ENCODE assay signal across 25 cellular contexts in the genomic region with DNA sequence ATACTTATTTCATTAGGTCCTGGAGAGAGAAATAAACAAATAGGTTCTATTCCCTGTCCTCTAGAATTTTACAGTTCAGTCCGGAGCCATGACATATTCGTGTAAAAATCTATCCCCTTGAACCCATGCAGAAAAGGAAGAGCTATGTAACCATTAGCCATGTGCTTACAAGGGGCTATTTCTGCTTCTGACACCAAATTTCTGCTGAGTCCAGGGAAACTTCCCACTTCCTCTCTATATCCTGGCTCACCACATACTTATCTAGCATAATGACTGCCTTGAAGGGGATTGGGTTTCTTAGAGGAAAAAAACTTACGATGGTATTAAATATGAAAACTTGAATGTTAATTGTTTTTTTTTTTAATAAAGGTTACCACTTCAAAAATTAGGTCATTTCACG. TPM values are rescaled to one million over a fixed set of nuclear protein-coding genes. Genes with fewer than 3 reads are reported as not detected.
DNase-seq lines count a peak whose midpoint lies in the region; ATAC-seq, FAIRE-seq and TF ChIP-seq lines count a peak whose summit lies in the region.
"Had no signal": no experiment of that assay in that cellular context is flagged by ENCODE, and none has a peak within 500 bp of the region (broad histone marks: within the 10 kb centered on the region; RNA-seq: fewer than 3 reads in every experiment).

No MANE protein-coding gene starts in this region.

- FAIRE-seq in K562 (lab: Jason Lieb, UNC), result no peak
- FAIRE-seq: D721Med had no signal

- no peak overlapping the region for H3K9ac ChIP-seq in K562 (ENCODE audit: insufficient read depth in 1 of 2, low read depth in 2 of 2, low read length in 2 of 2)

- H3K4me3 Mint-ChIP-seq in activated CD4-positive, alpha-beta memory T cell treated with anti-CD3 and anti-CD28 coated beads, Interleukin-2, amount 10 ng/mL, durations not matched to agents 7 days and 5 days, result no peak overlapping the region
- H3K4me3 Mint-ChIP-seq: activated CD4-positive, alpha-beta T cell treated with anti-CD3 and anti-CD28 coated beads for 36 hours; activated naive CD4-positive, alpha-beta T cell treated with anti-CD3 and anti-CD28 coated beads, Interleukin-2, amount 50 U/mL, for 24 hours; nephron had no signal

- no peaks in the 10 kb centered on the region for H3K36me3 ChIP-seq in K562 (ENCODE audit: control insufficient read depth, insufficient read depth, low read length)
- H3K36me3 ChIP-seq in aorta (ENCODE audit: control insufficient read depth in 1 of 2, insufficient read depth in 2 of 2, low read length in 1 of 2), result no peaks in the 10 kb centered on the region
- H3K36me3 ChIP-seq: BE2C, upper lobe of left lung had no signal

- no peak overlapping the region for H3K27ac Mint-ChIP-seq in activated CD4-positive, alpha-beta memory T cell treated with anti-CD3 and anti-CD28 coated beads, Interleukin-2, amount 10 ng/mL, durations not matched to agents 7 days and 5 days
- H3K27ac Mint-ChIP-seq: activated CD4-positive, alpha-beta T cell treated with anti-CD3 and anti-CD28 coated beads for 36 hours; activated naive CD4-positive, alpha-beta T cell treated with anti-CD3 and anti-CD28 coated beads, Interleukin-2, amount 50 U/mL, for 24 hours; nephron had no signal

- no peak for TF ChIP-seq POLR2A in K562 (conservative IDR thresholded peaks at IDR 0.05)

- CTCF ChIA-PET in K562 (lab: Yijun Ruan, JAX; ENCODE audit: low intra/inter-chr PET ratio), result no interaction called here
- CTCF ChIA-PET in activated CD4-positive, alpha-beta memory T cell treated with anti-CD3 and anti-CD28 coated beads, Interleukin-2, amount 10 ng/mL, durations not matched to agents 7 days and 5 days (lab: Charles Lee), result no interaction called here

- H3K27ac ChIP-seq in K562 (ENCODE audit: extremely low read depth, low read depth, low read length) (no peak overlapping the region), aorta (ENCODE audit: low read depth in 1 of 2, low read length in 2 of 2) (no peak overlapping the region)
- H3K27ac ChIP-seq: 22Rv1, RWPE1, upper lobe of left lung had no signal

- H4K20me1 ChIP-seq in K562 (replicated peaks; ENCODE audit: control insufficient read depth, insufficient read depth, low read length), result no peaks in the 10 kb centered on the region

- no peaks in the 10 kb centered on the region for H3K4me1 ChIP-seq in K562 (replicated peaks in 1 of 2; ENCODE audit: control insufficient read depth in 2 of 2, insufficient read depth in 2 of 2, low read length in 2 of 2)
- H3K4me1 ChIP-seq in aorta (ENCODE audit: control insufficient read depth in 1 of 2, insufficient read depth in 2 of 2, low read length in 2 of 2), result peaks cover 3 to 7% of the 10 kb centered on the region in 2 donors
- H3K4me1 ChIP-seq: upper lobe of left lung had no signal

- no peak for ATAC-seq in K562
- ATAC-seq in sciatic nerve, result peak; percentile 49
- ATAC-seq in HG02938 (IDR thresholded peaks at IDR 0.05; ENCODE audit: unreplicated experiment), result no peak
- no peak for ATAC-seq in aorta (ENCODE audit: low FRiP score)
- ATAC-seq: activated CD4-positive, alpha-beta T cell treated with anti-CD3 and anti-CD28 coated beads for 36 hours; esophagus mucosa had no signal

- H3K4me2 ChIP-seq in K562 (ENCODE audit: insufficient read depth, low read length), result no peak overlapping the region

- peaks cover 37% of the 10 kb centered on the region for H3K27me3 Mint-ChIP-seq in activated CD4-positive, alpha-beta memory T cell treated with anti-CD3 and anti-CD28 coated beads, Interleukin-2, amount 10 ng/mL, durations not matched to agents 7 days and 5 days

- H3K9me3 ChIP-seq in K562 (replicated peaks; ENCODE audit: control insufficient read depth, insufficient read depth, low read depth, low read length), result no peaks in the 10 kb centered on the region
- no peaks in the 10 kb centered on the region for H3K9me3 ChIP-seq in aorta (ENCODE audit: control insufficient read depth, low read length)
- H3K9me3 ChIP-seq: BE2C, upper lobe of left lung had no signal

- no peak for TF ChIP-seq CTCF in K562 (IDR thresholded peaks at IDR 0.05 in 2 of 3, conservative IDR thresholded peaks at IDR 0.05 in 1 of 3; ENCODE audit: insufficient read depth in 2 of 3, low read depth in 1 of 3, low read length in 3 of 3)

- no peak overlapping the region for H3K4me3 ChIP-seq in K562
- no peak overlapping the region for H3K4me3 ChIP-seq in aorta (ENCODE audit: low read length in 2 of 2)
- H3K4me3 ChIP-seq: upper lobe of left lung had no signal

- 2% methylated on average over 4 of the region's 4 CpGs for WGBS in K562 (ENCODE audit: insufficient coverage, low coverage, missing lambda C conversion rate)
- WGBS in aorta, 2 donors, result 6 to 12% methylated on average over 4 of the region's 4 CpGs

- TF ChIP-seq EP300 in K562 (IDR thresholded peaks at IDR 0.05; ENCODE audit: low read length), result no peak

- POLR2A ChIA-PET in K562 (lab: Yijun Ruan, JAX), result interaction anchor here (1.4 kb wide), 1 partner anchor 11 kb away, joined by 3 read pairs; no protein-coding TSS in a partner anchor
- POLR2A ChIA-PET in activated CD4-positive, alpha-beta memory T cell treated with anti-CD3 and anti-CD28 coated beads, Interleukin-2, amount 10 ng/mL, durations not matched to agents 7 days and 5 days (lab: Charles Lee), result no interaction called here

- H3K79me2 ChIP-seq in K562 (ENCODE audit: control insufficient read depth, insufficient read depth, low read length), result no peaks in the 10 kb centered on the region

- H3K9me1 ChIP-seq in K562 (ENCODE audit: control insufficient read depth, insufficient read depth, low read length), result no peaks in the 10 kb centered on the region

- H3K36me3 Mint-ChIP-seq in activated CD4-positive, alpha-beta memory T cell treated with anti-CD3 and anti-CD28 coated beads, Interleukin-2, amount 10 ng/mL, durations not matched to agents 7 days and 5 days (ENCODE audit: low read depth), result no peaks in the 10 kb centered on the region
- H3K36me3 Mint-ChIP-seq: activated naive CD4-positive, alpha-beta T cell treated with anti-CD3 and anti-CD28 coated beads, Interleukin-2, amount 50 U/mL, for 24 hours had no signal

- no peaks in the 10 kb centered on the region for H3K9me3 Mint-ChIP-seq in activated CD4-positive, alpha-beta memory T cell treated with anti-CD3 and anti-CD28 coated beads, Interleukin-2, amount 10 ng/mL, durations not matched to agents 7 days and 5 days
- H3K9me3 Mint-ChIP-seq: activated naive CD4-positive, alpha-beta T cell treated with anti-CD3 and anti-CD28 coated beads, Interleukin-2, amount 50 U/mL, for 24 hours; nephron had no signal

- in situ Hi-C loops in K562 (cut with MboI), result no loop called here

- H3K4me1 Mint-ChIP-seq in activated CD4-positive, alpha-beta memory T cell treated with anti-CD3 and anti-CD28 coated beads, Interleukin-2, amount 10 ng/mL, durations not matched to agents 7 days and 5 days, result no peaks in the 10 kb centered on the region

- H2AFZ ChIP-seq in K562 (ENCODE audit: low read depth, low read length), result no peak overlapping the region

- H3K27me3 ChIP-seq in K562 (ENCODE audit: control insufficient read depth in 2 of 2, insufficient read depth in 2 of 2, low read length in 2 of 2) (peaks cover 7 to 14% of the 10 kb centered on the region in 2 experiments; a peak in 4 of 5 replicates), aorta (ENCODE audit: control insufficient read depth in 1 of 2, insufficient read depth in 2 of 2, low read length in 1 of 2) (no peaks in the 10 kb centered on the region)

- peak; percentile 4 for DNase-seq in DMS79 treated with DMSO at 0.1 percent for 48 hours (lab: John Stamatoyannopoulos, UW)
- DNase-seq in DMS79 (lab: John Stamatoyannopoulos, UW), result no peak
- peak; percentile 72 for DNase-seq in MV-4-11 (lab: John Stamatoyannopoulos, UW)
- DNase-seq in K562 (ENCODE audit: extremely low read depth in 1 of 4, low spot score in 3 of 4), result no peak
- DNase-seq in sciatic nerve (ENCODE audit: low spot score), result no peak
- DNase-seq in activated CD4-positive, alpha-beta memory T cell treated with anti-CD3 and anti-CD28 coated beads, Interleukin-2, amount 10 ng/mL, durations not matched to agents 7 days and 5 days, result no peak
- no peak for DNase-seq in aorta
- DNase-seq: activated CD4-positive, alpha-beta T cell treated with anti-CD3 and anti-CD28 coated beads for 36 hours; BE2C; cerebellar nuclear complex; effector memory CD4-positive, alpha-beta T cell; kidney glomerular epithelial cell; NCI-H1694 treated with DMSO at 0.1 percent for 48 hours; NCI-H446 treated with DMSO at 0.1 percent for 48 hours; posterior cingulate gyrus; stimulated activated CD4-positive, alpha-beta T cell treated with anti-CD3 and anti-CD28 coated beads, Interleukin-12 subunit alpha, Interleukin-12 subunit beta, amount 100 ng/mL, for 4 hours; upper lobe of left lung had no signal

- BruUV-seq in K562 (replicated peaks; lab: Mats Ljungman, UMichigan), result no TSS peak

- TF ChIP-seq RAD21 in K562 (CRISPR knock-in tag; conservative IDR thresholded peaks at IDR 0.05 in 1 of 2, IDR thresholded peaks at IDR 0.05 in 1 of 2), result no peak

- intact Hi-C loops in K562 (cut with micrococcal nuclease) (no loop called here), sciatic nerve (cut with DNase I) (no loop called here), aorta (cut with DNase I) (loop anchor here in 1 of 2 donors (10.0 kb wide), 1 partner anchor 423 kb away; no protein-coding TSS in a partner anchor)

TF ChIP-seq in K562, 482 proteins besides CTCF, POLR2A, EP300 and RAD21 (continues in another document):
- TF ChIP-seq SPI1 (IDR thresholded peaks at IDR 0.05; ENCODE audit: borderline replicate concordance, low read depth, low read length), result peak; percentile 27; the same call in 1 of the 2 replicates

RNA-seq across cellular contexts. Expression of a gene that starts 44.2 kb away (rescaled TPM):
- total RNA-seq in K562 (2011; cell fraction: chromatin; rRNA removed; ENCODE audit: low replicate concordance), result 0.12 TPM in 2 replicates
- not detected in 2 replicates for total RNA-seq in K562 (2011; cell fraction: nucleolus; rRNA removed)
- total RNA-seq in K562 (2011; cell fraction: nucleoplasm; rRNA removed), result not detected in 2 replicates
- total RNA-seq in K562 (2014; rRNA removed) (0.14 and 0.20 TPM in 2 replicates), K562 (2014; rRNA removed; fragmentation: Illumina TruSeq; extraction: Trizol) (not detected in 2 replicates), K562 (2015; rRNA removed; fragmentation: Illumina TruSeq; extraction: Trizol) (0.08 and 0.29 TPM in 2 replicates), K562 (2021) (0.09 and 0.11 TPM in 2 replicates), sciatic nerve (0.36 TPM), aorta (under 1 TPM; 0.12 to 0.16 TPM)
- polyA plus RNA-seq in K562 (2011; rRNA removed) (not detected in 2 replicates), K562 (2014; fragmentation: Illumina TruSeq; extraction: Trizol) (0.06 and 0.07 TPM in 2 replicates), K562 (2014; fragmentation: Nextera tagmentation; extraction: Ambion mirVana) (not detected), K562 (2014; rRNA removed) (0.04 and 0.29 TPM in 2 replicates), aorta (not detected)
- polyA plus RNA-seq in K562 (2011; cell fraction: cytosol; rRNA removed), result not detected in 2 replicates
- polyA plus RNA-seq in K562 (2011; cell fraction: nucleus; rRNA removed), result 0.04 and 0.09 TPM in 2 replicates
- polyA plus RNA-seq in K562 (2012), result 0.07 and 0.33 TPM in 2 replicates
- not detected in 2 replicates for polyA minus RNA-seq in K562 (2011; rRNA and poly(A)+ RNA removed)
- polyA minus RNA-seq in K562 (2011; cell fraction: cytosol; rRNA and poly(A)+ RNA removed), result not detected in 2 replicates
- not detected in 2 replicates for polyA minus RNA-seq in K562 (2011; cell fraction: nucleus; rRNA and poly(A)+ RNA removed)
- total RNA-seq in activated CD4-positive, alpha-beta memory T cell treated with anti-CD3 and anti-CD28 coated beads, Interleukin-2, amount 10 ng/mL, durations not matched to agents 7 days and 5 days, result not detected
- total RNA-seq: activated CD4-positive, alpha-beta T cell treated with anti-CD3 and anti-CD28 coated beads for 36 hours; M059J had no signal

Comparison
In these comparisons a context has a peak if more than half of its experiments do, and no peak if none do; other contexts are left out.
1. DNase-seq: peak in DMS79 treated with DMSO at 0.1 percent for 48 hours (single experiment) and MV-4-11 (single experiment); none in DMS79 (single experiment), K562 (0 of 4), sciatic nerve (single experiment), activated CD4-positive, alpha-beta memory T cell treated with anti-CD3 and anti-CD28 coated beads, Interleukin-2, amount 10 ng/mL, durations not matched to agents 7 days and 5 days (single experiment) and aorta (0 of 2).